Comparison of ENCODE assay signal across 12 cellular contexts in the genomic region with DNA sequence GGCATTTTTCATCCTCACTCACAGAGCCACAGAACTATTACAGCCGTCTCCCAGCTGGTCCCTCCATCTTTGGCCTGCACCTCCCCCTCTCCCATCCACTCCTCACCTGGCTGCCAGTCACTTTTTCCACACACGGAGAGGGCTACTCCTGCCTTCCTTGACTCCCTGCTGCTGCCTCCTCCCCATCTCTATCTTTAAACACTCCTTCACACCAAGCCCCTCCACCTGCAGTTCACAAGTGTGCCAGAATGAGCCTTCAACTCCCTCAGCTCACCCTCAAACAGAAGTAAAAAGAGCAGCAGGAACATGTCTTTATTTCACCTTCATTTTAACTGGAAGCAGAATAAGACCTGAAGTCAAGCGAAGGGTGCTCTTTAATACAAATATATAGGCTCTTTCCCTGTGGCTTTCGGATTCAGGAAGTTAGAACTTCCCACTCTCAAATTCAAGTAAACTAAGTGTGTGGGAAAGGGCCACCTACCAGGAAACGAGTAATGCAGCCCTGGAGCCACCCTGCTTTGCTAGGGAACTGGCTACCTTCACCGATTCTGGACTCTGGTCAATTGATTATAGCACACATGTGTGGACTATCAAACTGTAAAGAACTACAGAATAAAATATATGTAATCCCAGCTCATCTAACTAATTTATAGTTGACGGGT.
DNase-seq lines count a peak whose midpoint lies in the region; ATAC-seq and TF ChIP-seq lines count a peak whose summit lies in the region.
"Had no signal": no experiment of that assay in that cellular context is flagged by ENCODE, and none has a peak within 500 bp of the region (broad histone marks: within the 10 kb centered on the region; RNA-seq: fewer than 3 reads in every experiment).

No MANE protein-coding gene starts in this region.

- peak overlapping the region; percentile 70 to 97 (median 84) for H3K4me2 ChIP-seq in BLaER1 treated with 17β-estradiol and CSF1 and Interleukin-3, amounts not matched to agents 10 nM and 100 nM

- H3K4me3 ChIP-seq in BLaER1 treated with 17β-estradiol and CSF1 and Interleukin-3, amounts not matched to agents 10 nM and 100 nM, result peak overlapping the region in 3 of 10 experiments; percentile 48 to 57 (median 53); a peak in 3 of 20 replicates
- H3K4me3 ChIP-seq: testis had no signal

- no peak for ATAC-seq in GM21423 (IDR thresholded peaks at IDR 0.05; ENCODE audit: unreplicated experiment)
- ATAC-seq: Right ventricle myocardium inferior had no signal

- in situ Hi-C loops in ACHN (cut with HindIII; ENCODE audit: low pct_ligation_motif_present, low pct_unique_long_range_greater_than_20kb, low sequenced_read_pairs), result no loop called here

- H3K4me1 Mint-ChIP-seq in brain (peaks cover 57% of the 10 kb centered on the region), mesothelial cell of epicardium (peaks cover 17% of the 10 kb centered on the region)

- no peaks in the 10 kb centered on the region for H3K27me3 ChIP-seq in BLaER1 treated with 17β-estradiol and CSF1 and Interleukin-3, amounts not matched to agents 10 nM and 100 nM
- H3K27me3 ChIP-seq: testis had no signal

- H3K9me3 Mint-ChIP-seq in brain (peaks cover 0 to 4% (median under 1%) of the 10 kb centered on the region in 5 experiments), mesothelial cell of epicardium (no peaks in the 10 kb centered on the region)

- peak overlapping the region in 4 of 5 experiments; percentile 4 to 18 (median 8) for H3K4me3 Mint-ChIP-seq in brain
- H3K4me3 Mint-ChIP-seq in mesothelial cell of epicardium, result no peak overlapping the region

- TF ChIP-seq CTCF in brain (conservative IDR thresholded peaks at IDR 0.05) (no peak), mesothelial cell of epicardium (IDR thresholded peaks at IDR 0.05; ENCODE audit: unreplicated experiment) (no peak)

- H3K27ac Mint-ChIP-seq in brain (peak overlapping the region in 3 of 5 experiments; percentile 17 to 72 (median 39)), mesothelial cell of epicardium (peak overlapping the region; percentile 66)

- no peaks in the 10 kb centered on the region for H4K20me1 ChIP-seq in BLaER1 treated with 17β-estradiol and CSF1 and Interleukin-3, amounts not matched to agents 10 nM and 100 nM

- H3K9ac ChIP-seq in BLaER1 treated with 17β-estradiol and CSF1 and Interleukin-3, amounts not matched to agents 10 nM and 100 nM, result 0 out of 22 replicates have a peak overlapping the region, but pooled peaks of 1 of the 11 experiments have one; percentile 48

- peak; percentile 62 for DNase-seq in HT1080 (ENCODE audit: low read depth)
- no peak for DNase-seq in mesothelial cell of epicardium (ENCODE audit: low spot score in 2 of 2, unreplicated experiment in 2 of 2)
- DNase-seq in OCI-M2 (lab: John Stamatoyannopoulos, UW; ENCODE audit: unreplicated experiment), result no peak
- DNase-seq in ACHN, result no peak
- DNase-seq in DMS79 (lab: John Stamatoyannopoulos, UW), result no peak
- DNase-seq: kidney glomerular epithelial cell, NCI-H1436 treated with DMSO at 0.1 percent for 48 hours, testis had no signal

- no peaks in the 10 kb centered on the region for H3K36me3 ChIP-seq in BLaER1 treated with 17β-estradiol and CSF1 and Interleukin-3, amounts not matched to agents 10 nM and 100 nM

- H3K27me3 Mint-ChIP-seq in brain (no peaks in the 10 kb centered on the region), mesothelial cell of epicardium (ENCODE audit: low read depth) (no peaks in the 10 kb centered on the region)

- H3K36me3 Mint-ChIP-seq in brain (peaks cover 20% of the 10 kb centered on the region), mesothelial cell of epicardium (peaks cover 2% of the 10 kb centered on the region)

- peaks cover 0 to 12% (median 5%) of the 10 kb centered on the region in 11 experiments; a peak in 4 of 22 replicates for H3K9me3 ChIP-seq in BLaER1 treated with 17β-estradiol and CSF1 and Interleukin-3, amounts not matched to agents 10 nM and 100 nM (replicated peaks in 1 of 11)
- H3K9me3 ChIP-seq: testis had no signal

- peaks cover 18 to 53% (median 29%) of the 10 kb centered on the region in 10 experiments for H3K4me1 ChIP-seq in BLaER1 treated with 17β-estradiol and CSF1 and Interleukin-3, amounts not matched to agents 10 nM and 100 nM
- H3K4me1 ChIP-seq: testis had no signal

- no peak overlapping the region for H3K27ac ChIP-seq in BLaER1 treated with 17β-estradiol and CSF1 and Interleukin-3, amounts not matched to agents 10 nM and 100 nM
- H3K27ac ChIP-seq: testis had no signal
